Comparison of ENCODE assay signal across 1 cellular context in genomic region chr1:6273380-6273891, GRCh38.
TF ChIP-seq lines count a peak whose summit lies in the region.

No MANE protein-coding gene starts in this region.

TF ChIP-seq in H1, 55 proteins besides CTCF, POLR2A, EP300 and RAD21:
- TF ChIP-seq POU5F1 (IDR thresholded peaks at IDR 0.05; ENCODE audit: low read depth, low read length) (0 out of 2 replicates have a peak, but pooled peaks have one; percentile 61), JUN (IDR thresholded peaks at IDR 0.05; ENCODE audit: low read depth, low read length) (0 out of 2 replicates have a peak, but pooled peaks have one; percentile 29), TAF7 (optimal IDR thresholded peaks at IDR 0.05; ENCODE audit: borderline replicate concordance, low read depth, low read length) (no peak), JUND (IDR thresholded peaks at IDR 0.05; ENCODE audit: low read length) (peak; percentile 88)
